Comparison of ENCODE assay signal across 25 cellular contexts in the genomic region with DNA sequence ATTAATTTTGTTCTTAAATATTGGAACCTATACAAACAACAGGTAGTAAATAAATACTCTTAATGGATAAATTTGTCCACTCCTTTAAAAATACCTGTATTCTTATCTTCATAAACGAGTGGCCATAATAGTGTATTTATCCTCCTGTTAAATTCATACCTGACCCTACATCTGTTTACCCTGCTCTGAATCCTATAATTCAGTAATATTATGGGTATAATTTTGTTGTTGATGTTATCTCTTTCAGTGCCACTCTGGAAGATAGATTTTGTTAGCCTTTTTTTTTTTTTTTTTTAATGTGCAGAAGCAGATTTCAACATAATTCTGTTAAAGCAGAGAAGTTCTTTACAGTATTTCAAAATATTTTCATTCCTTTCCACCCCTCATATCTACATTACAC.
"Had no signal": no experiment of that assay in that cellular context is flagged by ENCODE, and none has a peak within 500 bp of the region (broad histone marks: within the 10 kb centered on the region; RNA-seq: fewer than 3 reads in every experiment).

No MANE protein-coding gene starts in this region.

- DNase-seq: dermis blood vessel endothelial cell; dorsolateral prefrontal cortex; effector CD8-positive, alpha-beta T cell; effector memory CD8-positive, alpha-beta T cell; endodermal cell; erythroblast; esophagus squamous epithelium; foreskin fibroblast; foreskin melanocyte; gastrocnemius medialis; glutamatergic neuron; head of caudate nucleus; heart right ventricle; hippocampal formation; left cardiac atrium; left lung; left ventricle myocardium superior; lower lobe of right lung; mesenchymal stem cell; mucosa of descending colon; naive B cell; naive thymus-derived CD8-positive, alpha-beta T cell had no signal

- H3K27me3 ChIP-seq: esophagus squamous epithelium, gastrocnemius medialis, heart right ventricle, left lung had no signal

- H3K4me1 ChIP-seq: esophagus squamous epithelium, gastrocnemius medialis, heart right ventricle, left lung, lower lobe of right lung had no signal

- H3K27ac ChIP-seq: coronary artery, dorsolateral prefrontal cortex, epithelial cell of prostate, esophagus squamous epithelium, gastrocnemius medialis, heart right ventricle, left lung, lower lobe of right lung had no signal

- H3K36me3 ChIP-seq: esophagus squamous epithelium, gastrocnemius medialis, heart right ventricle, left lung, lower lobe of right lung had no signal

- H3K9me3 ChIP-seq: esophagus squamous epithelium, gastrocnemius medialis, left lung, lower lobe of right lung had no signal

- H3K4me3 ChIP-seq: coronary artery, dorsolateral prefrontal cortex, esophagus squamous epithelium, gastrocnemius medialis, heart right ventricle, left lung, lower lobe of right lung, mucosa of descending colon had no signal

- ATAC-seq: effector memory CD8-positive, alpha-beta T cell; esophagus mucosa; gastrocnemius medialis; heart right ventricle; left cardiac atrium; left lung; left ventricle myocardium superior; lower lobe of right lung; mucosa of descending colon; naive thymus-derived CD8-positive, alpha-beta T cell had no signal
